Comparison of ENCODE assay signal across 16 cellular contexts in genomic region chr14:76121089-76121748, GRCh38.
"Had no signal": no experiment of that assay in that cellular context is flagged by ENCODE, and none has a peak within 500 bp of the region (broad histone marks: within the 10 kb centered on the region; RNA-seq: fewer than 3 reads in every experiment).

No MANE protein-coding gene starts in this region.

- ATAC-seq: activated CD4-positive, CD25-positive, alpha-beta regulatory T cell treated with anti-CD3 and anti-CD28 coated beads, Interleukin-2, amount 50 U/mL, for 24 hours; activated CD8-positive, alpha-beta T cell treated with anti-CD3 and anti-CD28 coated beads, Interleukin-2, amount 10 ng/mL, durations not matched to agents 7 days and 5 days; gastroesophageal sphincter; heart left ventricle; left cardiac atrium; natural killer cell treated with Interleukin-12 subunit alpha and Interleukin-12 subunit beta and Interleukin-15 and Interleukin-18, amount 100 ng/mL, for 72 hours had no signal

- H3K27ac ChIP-seq: epithelial cell of prostate, gastroesophageal sphincter, heart left ventricle, prostate gland, thyroid gland, VCaP had no signal

- DNase-seq: activated CD4-positive, alpha-beta T cell treated with anti-CD3 and anti-CD28 coated beads, Interleukin-2, amount 10 ng/mL, durations not matched to agents 24 days and 14 days; activated CD8-positive, alpha-beta T cell treated with anti-CD3 and anti-CD28 coated beads, Interleukin-2, amount 10 ng/mL, durations not matched to agents 7 days and 5 days; activated gamma-delta T cell; aorta; heart left ventricle; left cardiac atrium; midbrain; stimulated activated CD4-positive, alpha-beta T cell treated with anti-CD3 and anti-CD28 coated beads, Interleukin-4, amount 100 ng/mL, for 24 hours; stimulated activated naive CD4-positive, alpha-beta T cell treated with Interleukin-2 at 50 U/mL for 16 hours; thyroid gland had no signal

- H3K27me3 ChIP-seq: gastroesophageal sphincter, thyroid gland had no signal

- H3K4me1 ChIP-seq: gastroesophageal sphincter, heart left ventricle, prostate gland, thyroid gland had no signal

- H3K36me3 ChIP-seq: gastroesophageal sphincter, heart left ventricle, prostate gland, thyroid gland had no signal

- H3K4me3 ChIP-seq: gastroesophageal sphincter, heart left ventricle, prostate gland, thyroid gland had no signal

- H3K9me3 ChIP-seq: gastroesophageal sphincter, heart left ventricle, prostate gland, thyroid gland had no signal
